In the genomic region with DNA sequence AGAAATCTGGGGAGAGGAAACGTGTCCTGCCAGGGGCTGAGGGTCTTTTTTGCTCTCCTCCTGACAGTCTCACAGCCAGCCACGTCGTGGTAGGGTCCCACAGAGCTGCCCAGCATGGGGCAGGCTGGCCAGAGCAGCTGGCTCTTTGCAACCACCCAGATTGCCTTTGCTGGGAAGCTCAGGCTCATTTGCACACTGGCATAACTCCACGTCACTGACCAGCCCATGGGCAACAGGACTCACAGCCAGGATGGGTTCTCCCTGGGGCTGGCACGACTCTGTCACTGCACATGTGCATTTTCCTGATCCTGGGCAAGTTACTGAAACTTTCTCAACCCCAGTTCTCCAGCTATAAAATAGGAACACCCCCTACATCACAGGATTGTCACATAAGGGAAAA, we compare ENCODE assay signal across 12 cellular contexts.
"Had no signal": no experiment of that assay in that cellular context is flagged by ENCODE, and none has a peak within 500 bp of the region (broad histone marks: within the 10 kb centered on the region; RNA-seq: fewer than 3 reads in every experiment).

No MANE protein-coding gene starts in this region.

- H3K36me3 ChIP-seq: upper lobe of right lung had no signal

- H3K4me3 Mint-ChIP-seq: activated naive CD8-positive, alpha-beta T cell treated with anti-CD3 and anti-CD28 coated beads, Interleukin-2, amount 10 ng/mL, durations not matched to agents 7 days and 5 days; natural killer cell; T-helper 2 cell treated with Interferon-gamma antibody and Interleukin-4, amounts not matched to agents 5 μg/mL and 100 μg/mL, for 36 hours had no signal

- H3K9me3 Mint-ChIP-seq: activated naive CD8-positive, alpha-beta T cell treated with anti-CD3 and anti-CD28 coated beads, Interleukin-2, amount 10 ng/mL, durations not matched to agents 7 days and 5 days; natural killer cell; T-helper 2 cell treated with Interferon-gamma antibody and Interleukin-4, amounts not matched to agents 5 μg/mL and 100 μg/mL, for 36 hours had no signal

- H3K36me3 Mint-ChIP-seq: activated naive CD8-positive, alpha-beta T cell treated with anti-CD3 and anti-CD28 coated beads, Interleukin-2, amount 10 ng/mL, durations not matched to agents 7 days and 5 days; natural killer cell had no signal

- H3K27ac ChIP-seq: testis, upper lobe of right lung had no signal

- H3K4me1 ChIP-seq: upper lobe of right lung had no signal

- H3K4me3 ChIP-seq: testis, upper lobe of right lung had no signal

- FAIRE-seq: colon, keratinocyte had no signal

- H3K27me3 ChIP-seq: testis, upper lobe of right lung had no signal

- H3K27ac Mint-ChIP-seq: activated naive CD8-positive, alpha-beta T cell treated with anti-CD3 and anti-CD28 coated beads, Interleukin-2, amount 10 ng/mL, durations not matched to agents 7 days and 5 days; natural killer cell; T-helper 2 cell treated with Interferon-gamma antibody and Interleukin-4, amounts not matched to agents 5 μg/mL and 100 μg/mL, for 36 hours had no signal

- H3K4me1 Mint-ChIP-seq: activated naive CD8-positive, alpha-beta T cell treated with anti-CD3 and anti-CD28 coated beads, Interleukin-2, amount 10 ng/mL, durations not matched to agents 7 days and 5 days; natural killer cell had no signal

- DNase-seq: activated CD4-positive, alpha-beta T cell treated with anti-CD3 and anti-CD28 coated beads, Interleukin-2, amount 50 U/mL, for 4 hours; activated CD4-positive, CD25-positive, alpha-beta regulatory T cell treated with anti-CD3 and anti-CD28 coated beads, Interleukin-2, amount 50 U/mL, for 72 hours; activated naive CD8-positive, alpha-beta T cell treated with anti-CD3 and anti-CD28 coated beads, Interleukin-2, amount 10 ng/mL, durations not matched to agents 7 days and 5 days; natural killer cell; occipital lobe; stimulated activated CD4-positive, alpha-beta T cell treated with anti-CD3 and anti-CD28 coated beads, Interleukin-2, amount 100 ng/mL, for 48 hours; stimulated activated naive CD8-positive, alpha-beta T cell treated with anti-CD3 and anti-CD28 coated beads, Interleukin-15, Interleukin-2, amounts not matched to agents 100 U/mL and 50 U/mL, for 24 hours; testis; upper lobe of right lung had no signal

- ATAC-seq: natural killer cell; stimulated activated naive CD8-positive, alpha-beta T cell treated with anti-CD3 and anti-CD28 coated beads, Interleukin-15, Interleukin-2, amounts not matched to agents 100 U/mL and 50 U/mL, for 24 hours had no signal

- H3K9me3 ChIP-seq: testis, upper lobe of right lung had no signal
